2 cellular contexts compared by ENCODE assay signal in genomic region chr13:44373601-44374347, GRCh38.
TF ChIP-seq lines count a peak whose summit lies in the region.

SERP2 (plus strand) TSS chr13:44373824; CDS start chr13:44374026, 202 bp downstream.

TF ChIP-seq in liver, 16 proteins besides CTCF, POLR2A, EP300 and RAD21 (continued from another document):
- TF ChIP-seq EGR1 (IDR thresholded peaks at IDR 0.05; ENCODE audit: low read depth in 2 of 2), result no peak
- TF ChIP-seq SP1 (IDR thresholded peaks at IDR 0.05), result no peak
- TF ChIP-seq JUND (IDR thresholded peaks at IDR 0.05), result no peak
- TF ChIP-seq FOXA1 (IDR thresholded peaks at IDR 0.05), result no peak
- no peak for TF ChIP-seq FOXA2 (IDR thresholded peaks at IDR 0.05)
- TF ChIP-seq YY1 (IDR thresholded peaks at IDR 0.05), result no peak
- TF ChIP-seq HNF4A (conservative IDR thresholded peaks at IDR 0.05), result no peak
- no peak for TF ChIP-seq NR2F2 (IDR thresholded peaks at IDR 0.05)
- TF ChIP-seq REST (IDR thresholded peaks at IDR 0.05), result no peak
- TF ChIP-seq MAX (IDR thresholded peaks at IDR 0.05), result no peak
- TF ChIP-seq GABPA (IDR thresholded peaks at IDR 0.05 in 1 of 2, conservative IDR thresholded peaks at IDR 0.05 in 1 of 2), result no peak
- TF ChIP-seq RXRA (IDR thresholded peaks at IDR 0.05), result no peak

TF ChIP-seq in HepG2, 621 proteins besides CTCF, POLR2A, EP300 and RAD21 (continued from another document):
- no peak for TF ChIP-seq RELA (CRISPR knock-in tag; IDR thresholded peaks at IDR 0.05)
- no peak for TF ChIP-seq BHLHE40 (IDR thresholded peaks at IDR 0.05; ENCODE audit: low read length)
- TF ChIP-seq MZF1 (CRISPR knock-in tag; IDR thresholded peaks at IDR 0.05; ENCODE audit: borderline replicate concordance), result no peak
